ENCODE assay signal across 22 cellular contexts in genomic region chr20:50238081-50238800, GRCh38.
"Had no signal": no experiment of that assay in that cellular context is flagged by ENCODE, and none has a peak within 500 bp of the region (broad histone marks: within the 10 kb centered on the region; RNA-seq: fewer than 3 reads in every experiment).

No MANE protein-coding gene starts in this region.

- H3K4me3 Mint-ChIP-seq: activated CD4-positive, alpha-beta memory T cell treated with anti-CD3 and anti-CD28 coated beads for 36 hours; activated naive CD8-positive, alpha-beta T cell treated with anti-CD3 and anti-CD28 coated beads, Interleukin-2, amount 10 ng/mL, durations not matched to agents 7 days and 5 days; activated T-helper 1 cell treated with anti-CD3 and anti-CD28 coated beads, Interleukin-12 subunit alpha, Interleukin-12 subunit beta, Interleukin-2, Interleukin-4 antibody, amounts not matched to agents 30 ng/mL and 10 ng/mL and 1 ng/mL, durations not matched to agents 14 hours and 24 hours and 36 hours; neural crest cell had no signal

- H3K27ac Mint-ChIP-seq: activated CD4-positive, alpha-beta memory T cell treated with anti-CD3 and anti-CD28 coated beads for 36 hours; activated naive CD8-positive, alpha-beta T cell treated with anti-CD3 and anti-CD28 coated beads, Interleukin-2, amount 10 ng/mL, durations not matched to agents 7 days and 5 days; activated T-helper 1 cell treated with anti-CD3 and anti-CD28 coated beads, Interleukin-12 subunit alpha, Interleukin-12 subunit beta, Interleukin-2, Interleukin-4 antibody, amounts not matched to agents 30 ng/mL and 10 ng/mL and 1 ng/mL, durations not matched to agents 14 hours and 24 hours and 36 hours had no signal

- H3K9me3 ChIP-seq: body of pancreas, left ventricle myocardium inferior, prostate gland, right atrium auricular region, tibial artery, uterus had no signal

- H3K36me3 Mint-ChIP-seq: activated CD4-positive, alpha-beta memory T cell treated with anti-CD3 and anti-CD28 coated beads for 36 hours; activated naive CD8-positive, alpha-beta T cell treated with anti-CD3 and anti-CD28 coated beads, Interleukin-2, amount 10 ng/mL, durations not matched to agents 7 days and 5 days had no signal

- H3K36me3 ChIP-seq: left ventricle myocardium inferior, prostate gland, right atrium auricular region, tibial artery, uterus, WERI-Rb-1 had no signal

- H3K9me3 Mint-ChIP-seq: activated CD4-positive, alpha-beta memory T cell treated with anti-CD3 and anti-CD28 coated beads for 36 hours; activated naive CD8-positive, alpha-beta T cell treated with anti-CD3 and anti-CD28 coated beads, Interleukin-2, amount 10 ng/mL, durations not matched to agents 7 days and 5 days; activated T-helper 1 cell treated with anti-CD3 and anti-CD28 coated beads, Interleukin-12 subunit alpha, Interleukin-12 subunit beta, Interleukin-2, Interleukin-4 antibody, amounts not matched to agents 30 ng/mL and 10 ng/mL and 1 ng/mL, durations not matched to agents 14 hours and 24 hours and 36 hours; neural crest cell had no signal

- H3K4me1 ChIP-seq: left ventricle myocardium inferior, prostate gland, right atrium auricular region, uterus had no signal

- DNase-seq: activated CD4-positive, alpha-beta memory T cell treated with anti-CD3 and anti-CD28 coated beads for 36 hours; activated CD4-positive, alpha-beta T cell treated with anti-CD3 and anti-CD28 coated beads for 4 hours; activated naive CD8-positive, alpha-beta T cell treated with anti-CD3 and anti-CD28 coated beads, Interleukin-2, amount 10 ng/mL, durations not matched to agents 7 days and 5 days; activated T-cell treated with anti-CD3 and anti-CD28 coated beads for 4 hours; amygdala; caudate nucleus; erythroblast; foreskin melanocyte; glutamatergic neuron; hypothalamus; kidney; left ventricle myocardium inferior; stimulated activated CD4-positive, alpha-beta T cell treated with anti-CD3 and anti-CD28 coated beads, Interleukin-2, amount 100 ng/mL, for 24 hours; stimulated activated naive CD4-positive, alpha-beta T cell treated with Interleukin-2 at 50 U/mL for 16 hours; uterus; WERI-Rb-1 had no signal

- H3K4me3 ChIP-seq: body of pancreas, left ventricle myocardium inferior, prostate gland, right atrium auricular region, tibial artery, uterus had no signal

- H3K27me3 ChIP-seq: body of pancreas, right atrium auricular region, uterus had no signal

- H3K27ac ChIP-seq: left ventricle myocardium inferior, prostate gland, right atrium auricular region, tibial artery, uterus, WERI-Rb-1 had no signal
